ENCODE assay signal across 9 cellular contexts in genomic region chr2:223465793-223466192, GRCh38.
A peak's percentile ranks its signal among the peaks of the same experiment; 100 is the strongest.
DNase-seq lines count a peak whose midpoint lies in the region; ATAC-seq and TF ChIP-seq lines count a peak whose summit lies in the region.
"Had no signal": no experiment of that assay in that cellular context is flagged by ENCODE, and none has a peak within 500 bp of the region (broad histone marks: within the 10 kb centered on the region; RNA-seq: fewer than 3 reads in every experiment).

No MANE protein-coding gene starts in this region.

- TF ChIP-seq CTCF in AG09309 (IDR thresholded peaks at IDR 0.05; ENCODE audit: control insufficient read depth, insufficient read depth, low read depth, low read length, missing control alignments) (no peak), type B pancreatic cell (conservative IDR thresholded peaks at IDR 0.05) (no peak), glutamatergic neuron (IDR thresholded peaks at IDR 0.05; ENCODE audit: partially characterized antibody, unreplicated experiment) (no peak)

- H3K9me3 Mint-ChIP-seq in activated naive CD4-positive, alpha-beta T cell treated with anti-CD3 and anti-CD28 coated beads, Interleukin-2, amount 10 ng/mL, durations not matched to agents 7 days and 5 days = no peaks in the 10 kb centered on the region
- peaks cover 10% of the 10 kb centered on the region for H3K9me3 Mint-ChIP-seq in type B pancreatic cell
- peaks cover 3% of the 10 kb centered on the region for H3K9me3 Mint-ChIP-seq in glutamatergic neuron (ENCODE audit: unreplicated experiment)

- CTCF ChIA-PET in activated naive CD4-positive, alpha-beta T cell treated with anti-CD3 and anti-CD28 coated beads, Interleukin-2, amount 10 ng/mL, durations not matched to agents 7 days and 5 days (lab: Charles Lee) = no interaction called here

- H3K27ac Mint-ChIP-seq in activated naive CD4-positive, alpha-beta T cell treated with anti-CD3 and anti-CD28 coated beads, Interleukin-2, amount 10 ng/mL, durations not matched to agents 7 days and 5 days = no peak overlapping the region
- no peak overlapping the region for H3K27ac Mint-ChIP-seq in type B pancreatic cell
- H3K27ac Mint-ChIP-seq in glutamatergic neuron (ENCODE audit: unreplicated experiment) = no peak overlapping the region

- no peaks in the 10 kb centered on the region for H3K36me3 Mint-ChIP-seq in activated naive CD4-positive, alpha-beta T cell treated with anti-CD3 and anti-CD28 coated beads, Interleukin-2, amount 10 ng/mL, durations not matched to agents 7 days and 5 days
- peaks cover 3% of the 10 kb centered on the region for H3K36me3 Mint-ChIP-seq in type B pancreatic cell
- H3K36me3 Mint-ChIP-seq in glutamatergic neuron (ENCODE audit: unreplicated experiment) = peaks cover 18% of the 10 kb centered on the region

- no peak overlapping the region for H3K4me3 Mint-ChIP-seq in activated naive CD4-positive, alpha-beta T cell treated with anti-CD3 and anti-CD28 coated beads, Interleukin-2, amount 10 ng/mL, durations not matched to agents 7 days and 5 days
- H3K4me3 Mint-ChIP-seq in type B pancreatic cell (no peak overlapping the region), glutamatergic neuron (ENCODE audit: unreplicated experiment) (no peak overlapping the region)

- DNase-seq in AG09309 (ENCODE audit: low read depth) (peak; percentile 96), NCI-H460 (ENCODE audit: extremely low read depth, low read depth) (peak; percentile 79), epidermal melanocyte (ENCODE audit: insufficient read length, low spot score) (peak; percentile 74), mucosa of gallbladder (ENCODE audit: low spot score) (peak; percentile 74), type B pancreatic cell (ENCODE audit: extremely low spot score, unreplicated experiment) (no peak), glutamatergic neuron (no peak)
- no peak for DNase-seq in activated naive CD4-positive, alpha-beta T cell treated with anti-CD3 and anti-CD28 coated beads, Interleukin-2, amount 10 ng/mL, durations not matched to agents 7 days and 5 days

- ATAC-seq in HG03280 (IDR thresholded peaks at IDR 0.05; ENCODE audit: unreplicated experiment) = no peak

- no peaks in the 10 kb centered on the region for H3K4me1 Mint-ChIP-seq in activated naive CD4-positive, alpha-beta T cell treated with anti-CD3 and anti-CD28 coated beads, Interleukin-2, amount 10 ng/mL, durations not matched to agents 7 days and 5 days
- H3K4me1 Mint-ChIP-seq in type B pancreatic cell (ENCODE audit: unreplicated experiment) (no peaks in the 10 kb centered on the region), glutamatergic neuron (ENCODE audit: low read depth, unreplicated experiment) (peaks cover 7% of the 10 kb centered on the region)

- no peak overlapping the region for H3K4me3 ChIP-seq in AG09309 (ENCODE audit: control insufficient read depth, low read depth, low read length)
- H3K4me3 ChIP-seq: cardiac muscle cell had no signal

- H3K27me3 Mint-ChIP-seq in activated naive CD4-positive, alpha-beta T cell treated with anti-CD3 and anti-CD28 coated beads, Interleukin-2, amount 10 ng/mL, durations not matched to agents 7 days and 5 days = no peaks in the 10 kb centered on the region
- peaks cover 7% of the 10 kb centered on the region for H3K27me3 Mint-ChIP-seq in type B pancreatic cell
- H3K27me3 Mint-ChIP-seq in glutamatergic neuron (ENCODE audit: unreplicated experiment) = no peaks in the 10 kb centered on the region

Comparison
In these comparisons a context has a peak if more than half of its experiments do, and no peak if none do; other contexts are left out.
1. DNase-seq: peak in AG09309 (single experiment), NCI-H460 (single experiment), epidermal melanocyte (single experiment) and mucosa of gallbladder (single experiment); none in activated naive CD4-positive, alpha-beta T cell treated with anti-CD3 and anti-CD28 coated beads, Interleukin-2, amount 10 ng/mL, durations not matched to agents 7 days and 5 days (single experiment), type B pancreatic cell (single experiment) and glutamatergic neuron (single experiment).